8 cellular contexts compared by ENCODE assay signal in genomic region chr16:57734925-57735754, GRCh38. TPM values are rescaled to one million over a fixed set of nuclear protein-coding genes. Genes with fewer than 3 reads are reported as not detected.
A peak's percentile ranks its signal among the peaks of the same experiment; 100 is the strongest.
DNase-seq lines count a peak whose midpoint lies in the region; ATAC-seq, FAIRE-seq and TF ChIP-seq lines count a peak whose summit lies in the region.

No MANE protein-coding gene starts in this region.

- H3K9ac ChIP-seq in iPS-20b (ENCODE audit: low read depth, low read length), result peak overlapping the region; percentile 97
- peak overlapping the region; percentile 89 to 98 (median 96) for H3K9ac ChIP-seq in skeletal muscle tissue (ENCODE audit: low read depth in 1 of 3, low read length in 3 of 3)

- H3K27me3 ChIP-seq in AG04450 (ENCODE audit: control insufficient read depth, insufficient read depth, low read length), result no peaks in the 10 kb centered on the region
- H3K27me3 ChIP-seq in WERI-Rb-1 (ENCODE audit: insufficient read depth, low read depth, severe bottlenecking), result no peaks in the 10 kb centered on the region
- no peaks in the 10 kb centered on the region for H3K27me3 ChIP-seq in bronchial epithelial cell (ENCODE audit: control insufficient read depth, insufficient read depth, low read length)
- H3K27me3 ChIP-seq in iPS-20b (ENCODE audit: insufficient read depth, low read length), result no peaks in the 10 kb centered on the region
- no peaks in the 10 kb centered on the region for H3K27me3 ChIP-seq in skeletal muscle tissue (ENCODE audit: control insufficient read depth in 3 of 3, insufficient read depth in 3 of 3, low read length in 3 of 3)

- TF ChIP-seq CTCF in AG04450 (IDR thresholded peaks at IDR 0.05; ENCODE audit: low read depth, low read length), result no peak
- no peak for TF ChIP-seq CTCF in WERI-Rb-1 (IDR thresholded peaks at IDR 0.05; ENCODE audit: low read depth, low read length)
- TF ChIP-seq CTCF in bronchial epithelial cell (IDR thresholded peaks at IDR 0.05; ENCODE audit: insufficient read depth, low read length, severe bottlenecking), result no peak

- H3K27ac ChIP-seq in AG04450 (ENCODE audit: low read depth, low read length) (peak overlapping the region; percentile 95), WERI-Rb-1 (peak overlapping the region; percentile 96), iPS-20b (ENCODE audit: low read length) (peak overlapping the region; percentile 80), skeletal muscle tissue (ENCODE audit: low read depth, low read length) (peak overlapping the region; percentile 86)

- H3K4me1 ChIP-seq in iPS-20b (ENCODE audit: insufficient read depth, low read length) (peaks cover 4% of the 10 kb centered on the region; the same call in 1 of the 2 replicates), skeletal muscle tissue (ENCODE audit: control insufficient read depth in 3 of 3, insufficient read depth in 3 of 3, low read length in 3 of 3) (peaks cover 17 to 22% (median 19%) of the 10 kb centered on the region in 3 donors)

- ATAC-seq in GM18907 (IDR thresholded peaks at IDR 0.05; ENCODE audit: unreplicated experiment), result peak; percentile 88
- peak; percentile 86 for ATAC-seq in HG03139 (IDR thresholded peaks at IDR 0.05; ENCODE audit: unreplicated experiment)

- peaks cover 14% of the 10 kb centered on the region for H3K36me3 ChIP-seq in WERI-Rb-1
- peaks cover 2% of the 10 kb centered on the region for H3K36me3 ChIP-seq in bronchial epithelial cell (ENCODE audit: control insufficient read depth, insufficient read depth, low read length)
- H3K36me3 ChIP-seq in iPS-20b (ENCODE audit: insufficient read depth, low read depth, low read length), result peaks cover 4% of the 10 kb centered on the region
- H3K36me3 ChIP-seq in skeletal muscle tissue (ENCODE audit: control insufficient read depth in 3 of 3, insufficient read depth in 3 of 3, low read length in 3 of 3), result peaks cover 0 to 3% (median 0%) of the 10 kb centered on the region in 3 donors

- POLR2A ChIA-PET in AG04450 (lab: Yijun Ruan, JAX), result interaction anchor here (0.6 to 1.3 kb wide), 9 partner anchors 10 to 288 kb away, joined by 3 to 5 read pairs (median 3); partner anchors contain the start of genes CIAPIN1 and COQ9

- peak; percentile 95 for FAIRE-seq in bronchial epithelial cell (lab: Jason Lieb, UNC)

- H3K9me3 ChIP-seq in AG04450 (ENCODE audit: control insufficient read depth, insufficient read depth, low read length) (peaks cover 3% of the 10 kb centered on the region; the same call in 1 of the 2 replicates), WERI-Rb-1 (ENCODE audit: severe bottlenecking) (no peaks in the 10 kb centered on the region), iPS-20b (ENCODE audit: insufficient read depth, low read depth, low read length) (no peaks in the 10 kb centered on the region), skeletal muscle tissue (ENCODE audit: control insufficient read depth in 3 of 3, low read length in 3 of 3) (no peaks in the 10 kb centered on the region)

- H3K4me3 ChIP-seq in AG04450 (ENCODE audit: low read depth, low read length) (peak overlapping the region; percentile 94), WERI-Rb-1 (ENCODE audit: low read depth, low read length) (peak overlapping the region; percentile 79), bronchial epithelial cell (ENCODE audit: low read depth, low read length) (peak overlapping the region; percentile 96), iPS-20b (ENCODE audit: low read length) (peak overlapping the region; percentile 87), skeletal muscle tissue (ENCODE audit: low read length in 3 of 3) (peak overlapping the region; percentile 92 to 99 (median 99))

- CTCF ChIA-PET in AG04450 (lab: Charles Lee), result interaction anchor here (0.6 to 2.9 kb wide), 6 partner anchors 9 to 158 kb away, joined by 3 to 17 read pairs (median 6); no protein-coding TSS in a partner anchor

- DNase-seq in AG04450 (ENCODE audit: low read depth, low spot score) (peak; percentile 100), NCI-H2196 treated with DMSO at 0.1 percent for 48 hours (lab: John Stamatoyannopoulos, UW; ENCODE audit: unreplicated experiment) (peak; percentile 98), WERI-Rb-1 (peak; percentile 98), bronchial epithelial cell (ENCODE audit: low read depth) (peak; percentile 99)

RNA-seq across cellular contexts. Expression of gene KATNB1, which starts 0.4 kb away (rescaled TPM):
- 10.7 and 15.1 TPM in 2 replicates for polyA plus RNA-seq in AG04450 (2011; rRNA removed)
- polyA minus RNA-seq in AG04450 (2011; rRNA and poly(A)+ RNA removed), result 14.8 and 15.0 TPM in 2 replicates
- total RNA-seq in bronchial epithelial cell (12.9 and 24.2 TPM in 2 replicates), skeletal muscle tissue (24.0 TPM)

RNA-seq across cellular contexts. Expression of gene DRC7, which starts 40.5 kb away (rescaled TPM):
- polyA plus RNA-seq in AG04450 (2011; rRNA removed), result not detected in 2 replicates
- polyA minus RNA-seq in AG04450 (2011; rRNA and poly(A)+ RNA removed), result not detected in 2 replicates
- not detected in 2 replicates for total RNA-seq in bronchial epithelial cell
- total RNA-seq in skeletal muscle tissue, result not detected

Comparison
In these comparisons a context has a peak if more than half of its experiments do, and no peak if none do; other contexts are left out.
1. Peak in every context shown above with its lines: DNase-seq, ATAC-seq, H3K4me3 ChIP-seq and H3K27ac ChIP-seq.